ENCODE assay signal across 8 cellular contexts in genomic region chr6:20533746-20534294, GRCh38. TPM values are rescaled to one million over a fixed set of nuclear protein-coding genes. Genes with fewer than 3 reads are reported as not detected.
DNase-seq lines count a peak whose midpoint lies in the region; ATAC-seq, FAIRE-seq and TF ChIP-seq lines count a peak whose summit lies in the region.

No MANE protein-coding gene starts in this region.

- peak overlapping the region; percentile 45 for H3K4me2 ChIP-seq in GM12878 (ENCODE audit: control insufficient read depth, insufficient read depth)

- no peak for TF ChIP-seq RAD21 in GM12878 (IDR thresholded peaks at IDR 0.05; ENCODE audit: insufficient read depth, low read depth, low read length)

- H3K79me2 ChIP-seq in GM12878 (ENCODE audit: control insufficient read depth, insufficient read depth, low read length) = peaks cover 26% of the 10 kb centered on the region

- in situ Hi-C loops in GM12878 (cut with MboI) (no loop called here), ACHN (cut with HindIII; ENCODE audit: low pct_ligation_motif_present, low pct_unique_long_range_greater_than_20kb, low sequenced_read_pairs) (no loop called here)

- H3K4me1 Mint-ChIP-seq in naive B cell = peaks cover 20 to 35% (median 22%) of the 10 kb centered on the region in 3 donors

- SMC1A ChIA-PET in GM12878 (lab: Charles Lee; ENCODE audit: uncharacterized antibody, unreplicated experiment) = interaction anchor here (0.6 to 1.7 kb wide), 9 partner anchors 13 to 297 kb away, joined by 3 to 7 read pairs (median 3); no protein-coding TSS in a partner anchor

- POLR2A ChIA-PET in GM12878 (lab: Charles Lee) = interaction anchor here (0.6 to 1.2 kb wide), 2 partner anchors 112 to 129 kb away, joined by 3 to 4 read pairs; no protein-coding TSS in a partner anchor

- ATAC-seq in GM18511 (IDR thresholded peaks at IDR 0.05; ENCODE audit: unreplicated experiment) (peak; percentile 24), HG03159 (IDR thresholded peaks at IDR 0.05; ENCODE audit: unreplicated experiment) (peak; percentile 5), GM12878 (no peak; the same call in 1 of the 3 replicates), naive B cell (ENCODE audit: low read depth in 2 of 2) (no peak)

- no peak for TF ChIP-seq CTCF in GM12878 (IDR thresholded peaks at IDR 0.05 in 2 of 3, conservative IDR thresholded peaks at IDR 0.05 in 1 of 3; ENCODE audit: control insufficient read depth in 2 of 3, extremely low read depth in 1 of 3, insufficient read depth in 1 of 3, low read depth in 3 of 3, low read length in 3 of 3)

- H3K9ac ChIP-seq in GM12878 (ENCODE audit: control insufficient read depth, insufficient read depth, low read length) = peak overlapping the region; percentile 94

- no TSS peak for BruUV-seq in GM12878 (replicated peaks; lab: Mats Ljungman, UMichigan)

- no peaks in the 10 kb centered on the region for H3K9me3 ChIP-seq in GM12878 (replicated peaks; ENCODE audit: control insufficient read depth, insufficient read depth, low read length)

- peak overlapping the region in 5 of 6 donors; percentile 44 to 99 (median 98) for H3K27ac Mint-ChIP-seq in naive B cell

- no peaks in the 10 kb centered on the region for H3K27me3 ChIP-seq in GM12878 (replicated peaks in 1 of 2; ENCODE audit: control insufficient read depth in 2 of 2, insufficient read depth in 2 of 2, low read length in 1 of 2)

- DNase-seq in GM12878 (ENCODE audit: low read depth, low spot score) (no peak), naive B cell (no peak), NCI-H146 (lab: John Stamatoyannopoulos, UW) (no peak), NCI-H1694 (lab: John Stamatoyannopoulos, UW) (no peak), ACHN (no peak)
- DNase-seq in stimulated activated naive CD4-positive, alpha-beta T cell (lab: John Stamatoyannopoulos, UW) = no peak

- H3K36me3 Mint-ChIP-seq in naive B cell = peaks cover 15 to 17% of the 10 kb centered on the region in 2 donors

- H3K27me3 Mint-ChIP-seq in naive B cell = peaks cover 0 to 7% (median 0%) of the 10 kb centered on the region in 3 donors

- peaks cover 6% of the 10 kb centered on the region; the same call in 1 of the 2 replicates for H3K4me1 ChIP-seq in GM12878 (ENCODE audit: control insufficient read depth, insufficient read depth, low read length)

- no peak for FAIRE-seq in GM12878 (lab: Jason Lieb, UNC)

- H3K9me3 Mint-ChIP-seq in naive B cell = peaks cover 0 to 1% (median 0%) of the 10 kb centered on the region in 7 donors

- peak overlapping the region; percentile 69 to 100 (median 97) for H3K4me3 Mint-ChIP-seq in naive B cell

- intact Hi-C loops in GM12878 (cut with micrococcal nuclease; ENCODE audit: unreplicated experiment) = no loop called here

- RAD21 ChIA-PET in GM12878 (lab: Charles Lee; ENCODE audit: unreplicated experiment) = interaction anchor here (0.8 to 1.4 kb wide), 3 partner anchors 129 to 1055 kb away, joined by 3 to 5 read pairs (median 3); no protein-coding TSS in a partner anchor

- no peaks in the 10 kb centered on the region for H4K20me1 ChIP-seq in GM12878 (ENCODE audit: control insufficient read depth, insufficient read depth)

- peak overlapping the region; percentile 78 for H2AFZ ChIP-seq in GM12878 (ENCODE audit: control insufficient read depth, low read depth, low read length)

- 43% methylated on average over 6 of the region's 6 CpGs for WGBS in GM12878 (ENCODE audit: insufficient coverage, insufficient replicate concordance, low lambda C conversion rate, missing lambda C conversion rate)

- peak overlapping the region; percentile 93; the same call in 1 of the 2 replicates for H3K4me3 ChIP-seq in GM12878

- TF ChIP-seq POLR2A in GM12878 (IDR thresholded peaks at IDR 0.05; ENCODE audit: low read depth, low read length) = no peak

- no peaks in the 10 kb centered on the region; a peak in 1 of 4 replicates for H3K36me3 ChIP-seq in GM12878 (ENCODE audit: control insufficient read depth in 2 of 2, insufficient read depth in 2 of 2, low read length in 1 of 2)

- TF ChIP-seq EP300 in GM12878 (IDR thresholded peaks at IDR 0.05; ENCODE audit: borderline replicate concordance in 1 of 2, control insufficient read depth in 1 of 2, low read depth in 2 of 2, low read length in 2 of 2) = no peak

- CTCF ChIA-PET in GM12878 (lab: Yijun Ruan, JAX) = interaction anchor here (0.7 to 4.8 kb wide), 6 partner anchors 10 to 441 kb away, joined by 3 to 49 read pairs (median 4); no protein-coding TSS in a partner anchor

- H3K27ac ChIP-seq in GM12878 (ENCODE audit: control insufficient read depth, insufficient read depth) = peak overlapping the region; percentile 89

TF ChIP-seq in GM12878, 131 proteins besides CTCF, POLR2A, EP300 and RAD21:
- TF ChIP-seq ZZZ3 (IDR thresholded peaks at IDR 0.05; ENCODE audit: control insufficient read depth, insufficient read length, low read depth) = no peak
- no peak for TF ChIP-seq RELB (IDR thresholded peaks at IDR 0.05; ENCODE audit: low read depth)
- TF ChIP-seq, protein P1, sequence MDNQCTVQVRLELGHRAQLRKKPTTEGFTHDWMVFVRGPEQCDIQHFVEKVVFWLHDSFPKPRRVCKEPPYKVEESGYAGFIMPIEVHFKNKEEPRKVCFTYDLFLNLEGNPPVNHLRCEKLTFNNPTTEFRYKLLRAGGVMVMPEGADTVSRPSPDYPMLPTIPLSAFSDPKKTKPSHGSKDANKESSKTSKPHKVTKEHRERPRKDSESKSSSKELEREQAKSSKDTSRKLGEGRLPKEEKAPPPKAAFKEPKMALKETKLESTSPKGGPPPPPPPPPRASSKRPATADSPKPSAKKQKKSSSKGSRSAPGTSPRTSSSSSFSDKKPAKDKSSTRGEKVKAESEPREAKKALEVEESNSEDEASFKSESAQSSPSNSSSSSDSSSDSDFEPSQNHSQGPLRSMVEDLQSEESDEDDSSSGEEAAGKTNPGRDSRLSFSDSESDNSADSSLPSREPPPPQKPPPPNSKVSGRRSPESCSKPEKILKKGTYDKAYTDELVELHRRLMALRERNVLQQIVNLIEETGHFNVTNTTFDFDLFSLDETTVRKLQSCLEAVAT (IDR thresholded peaks at IDR 0.05) = 0 out of 2 replicates have a peak, but pooled peaks have one; percentile 12

RNA-seq across cellular contexts. Expression of gene CDKAL1, which starts 0.4 kb away (rescaled TPM):
- total RNA-seq in GM12878 (2013; cell fraction: nucleolus; rRNA removed) = 80.1 and 86.1 TPM in 2 replicates
- total RNA-seq in GM12878 (2014; rRNA removed) (22.1 and 25.5 TPM in 2 replicates), GM12878 (2014; rRNA removed; fragmentation: Illumina TruSeq; extraction: Trizol) (26.7 and 26.9 TPM in 2 replicates), GM12878 (2021) (16.8 and 18.5 TPM in 2 replicates)
- polyA plus RNA-seq in GM12878 (2011; ENCODE audit: low read depth) = 7.5 TPM
- polyA plus RNA-seq in GM12878 (2011; rRNA removed) (16.1 and 16.7 TPM in 2 replicates), GM12878 (2014; fragmentation: Illumina TruSeq; extraction: Trizol) (15.5 and 18.2 TPM in 2 replicates), GM12878 (2014; fragmentation: Nextera tagmentation; extraction: Ambion mirVana) (10 to 100 TPM; 10.7 to 10.9 TPM), GM12878 (2014; rRNA removed) (10.9 and 11.4 TPM in 2 replicates), GM12878 (2016; fragmentation: Nextera tagmentation; extraction: Ambion mirVana) (10 to 100 TPM; 21.4 to 24.0 TPM), naive B cell (ENCODE audit: low read depth in 6 of 6) (10 to 100 TPM; 27.0 to 40.2 (median 33.6) TPM)
- 7.7 and 8.5 TPM in 2 replicates for polyA plus RNA-seq in GM12878 (2011; cell fraction: cytosol; rRNA removed)
- polyA plus RNA-seq in GM12878 (2011; cell fraction: nucleus; rRNA removed) = 7.7 and 8.9 TPM in 2 replicates
- polyA plus RNA-seq in GM12878 (2012) = 9.3 and 9.4 TPM in 2 replicates
- polyA minus RNA-seq in GM12878 (2011; rRNA and poly(A)+ RNA removed) = 15.7 and 19.9 TPM in 2 replicates
- polyA minus RNA-seq in GM12878 (2011; cell fraction: cytosol; rRNA and poly(A)+ RNA removed) = 8.4 and 13.2 TPM in 2 replicates
- 18.5 and 28.2 TPM in 2 replicates for polyA minus RNA-seq in GM12878 (2011; cell fraction: nucleus; rRNA and poly(A)+ RNA removed)

Comparison
In these comparisons a context has a peak if more than half of its experiments do, and no peak if none do; other contexts are left out.
1. ATAC-seq: peak in GM18511 (single experiment) and HG03159 (single experiment); none in GM12878 (single experiment) and naive B cell (0 of 2).